Comparison of ENCODE assay signal across 28 cellular contexts in the genomic region with DNA sequence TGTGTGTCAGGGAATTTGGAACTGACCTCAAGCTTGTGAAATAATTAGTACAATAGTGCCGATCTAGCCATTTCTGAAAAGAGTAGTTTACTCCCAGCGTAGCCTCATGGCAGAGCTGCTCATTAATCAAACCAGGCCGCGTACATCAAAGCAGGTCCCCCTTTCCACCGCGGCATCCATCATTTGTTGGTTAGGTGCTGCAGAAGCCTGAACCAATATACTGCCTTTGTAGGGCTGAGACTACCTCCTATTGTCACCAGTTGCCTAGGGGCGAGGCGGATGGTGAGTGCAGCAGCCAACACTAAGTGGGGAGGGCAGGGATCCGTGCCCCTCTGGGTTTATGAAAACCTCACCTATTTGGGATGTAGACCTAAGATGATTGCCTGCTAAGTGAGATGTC.
"Had no signal": no experiment of that assay in that cellular context is flagged by ENCODE, and none has a peak within 500 bp of the region (broad histone marks: within the 10 kb centered on the region; RNA-seq: fewer than 3 reads in every experiment).

No MANE protein-coding gene starts in this region.

- H3K36me3 Mint-ChIP-seq: mesothelial cell of epicardium, naive B cell had no signal

- H3K27me3 Mint-ChIP-seq: dendritic cell treated with granulocyte-macrophage colony-stimulating factor and Interleukin-4, amounts not matched to agents 40 ng/mL and 50 ng/mL, for 4 days; effector memory CD8-positive, alpha-beta T cell had no signal

- H3K4me3 ChIP-seq: colonic mucosa, esophagus squamous epithelium, gastrocnemius medialis, heart right ventricle, left lung, lower lobe of right lung, mucosa of descending colon had no signal

- H3K4me3 Mint-ChIP-seq: dendritic cell treated with granulocyte-macrophage colony-stimulating factor and Interleukin-4, amounts not matched to agents 40 ng/mL and 50 ng/mL, for 4 days; effector memory CD8-positive, alpha-beta T cell; endodermal cell; mesothelial cell of epicardium; naive B cell had no signal

- H3K36me3 ChIP-seq: colonic mucosa, esophagus squamous epithelium, gastrocnemius medialis, heart right ventricle, left lung, lower lobe of right lung had no signal

- DNase-seq: colonic mucosa; cortex of kidney; effector CD8-positive, alpha-beta T cell; effector memory CD8-positive, alpha-beta T cell; endodermal cell; erythroblast; esophagus squamous epithelium; foreskin fibroblast; foreskin melanocyte; gastrocnemius medialis; glutamatergic neuron; head of caudate nucleus; heart right ventricle; hippocampal formation; left cardiac atrium; left lung; left ventricle myocardium superior; lower lobe of right lung; mesenchymal stem cell; mucosa of descending colon; naive B cell had no signal

- H3K4me1 Mint-ChIP-seq: endodermal cell, mesothelial cell of epicardium, naive B cell had no signal

- FAIRE-seq: endometrium, islet of Langerhans, keratinocyte had no signal

- H3K27ac ChIP-seq: colonic mucosa, epithelial cell of prostate, esophagus squamous epithelium, gastrocnemius medialis, heart right ventricle, left lung, lower lobe of right lung had no signal

- H3K4me1 ChIP-seq: colonic mucosa, esophagus squamous epithelium, gastrocnemius medialis, heart right ventricle, left lung, lower lobe of right lung had no signal

- H3K27ac Mint-ChIP-seq: dendritic cell treated with granulocyte-macrophage colony-stimulating factor and Interleukin-4, amounts not matched to agents 40 ng/mL and 50 ng/mL, for 4 days; effector memory CD8-positive, alpha-beta T cell; endodermal cell; mesothelial cell of epicardium; naive B cell had no signal

- H3K27me3 ChIP-seq: colonic mucosa, esophagus squamous epithelium, gastrocnemius medialis, left lung had no signal

- H3K9me3 ChIP-seq: colonic mucosa, esophagus squamous epithelium, gastrocnemius medialis, left lung, mucosa of descending colon had no signal

- ATAC-seq: effector memory CD8-positive, alpha-beta T cell; esophagus mucosa; gastrocnemius medialis; heart right ventricle; left cardiac atrium; left lung; left ventricle myocardium superior; lower lobe of right lung; mucosa of descending colon had no signal

- H3K9me3 Mint-ChIP-seq: endodermal cell had no signal
